ENCODE assay signal across 8 cellular contexts in the genomic region with DNA sequence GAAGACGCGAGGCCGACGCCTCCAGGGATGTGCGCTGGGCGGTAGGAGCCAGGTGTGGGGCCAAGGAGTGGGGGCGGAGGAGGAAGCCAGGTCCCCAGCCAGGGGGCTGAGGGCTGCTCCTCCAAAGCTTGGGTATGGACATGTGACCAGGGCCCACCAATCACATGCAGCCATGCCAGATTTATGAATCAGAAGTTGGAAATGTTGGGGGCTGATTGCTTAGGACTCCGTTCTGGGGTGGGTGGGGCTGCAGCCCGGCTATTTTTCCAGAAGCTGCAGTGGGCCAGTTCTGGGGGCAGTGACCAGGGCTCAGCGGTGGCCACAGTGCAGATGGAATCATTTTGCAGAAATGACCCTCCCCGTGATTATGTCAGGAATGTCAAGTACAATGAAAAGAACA.
DNase-seq lines count a peak whose midpoint lies in the region; ATAC-seq and TF ChIP-seq lines count a peak whose summit lies in the region.

No MANE protein-coding gene starts in this region.

- peaks cover 5% of the 10 kb centered on the region; the same call in 1 of the 2 replicates for H3K27me3 ChIP-seq in OCI-LY3 (ENCODE audit: low read depth, low read length)

- peak overlapping the region; percentile 91 for H3K4me2 ChIP-seq in OCI-LY3 (ENCODE audit: low read length)

- H2AFZ ChIP-seq in OCI-LY3 (ENCODE audit: low read depth, low read length) = peak overlapping the region; percentile 84

- H3K9ac ChIP-seq in OCI-LY3 (ENCODE audit: low read length) = peak overlapping the region; percentile 56

- no peak for TF ChIP-seq CTCF in GM13976 (IDR thresholded peaks at IDR 0.05; ENCODE audit: borderline replicate concordance, control extremely low read depth, extremely low read depth, insufficient read depth, missing control alignments)
- no peak for TF ChIP-seq CTCF in OCI-LY3 (IDR thresholded peaks at IDR 0.05; ENCODE audit: low read depth, low read length)
- TF ChIP-seq CTCF in fibroblast of pulmonary artery (IDR thresholded peaks at IDR 0.05; ENCODE audit: low read length, missing control alignments) = no peak

- peaks cover 32% of the 10 kb centered on the region for H3K4me1 ChIP-seq in OCI-LY3 (ENCODE audit: low read length)

- H4K20me1 ChIP-seq in OCI-LY3 (ENCODE audit: insufficient read depth, low read length) = no peaks in the 10 kb centered on the region

- peak overlapping the region; percentile 78 for H3K4me3 ChIP-seq in OCI-LY3 (ENCODE audit: low read length)
- no peak overlapping the region for H3K4me3 ChIP-seq in fibroblast of pulmonary artery (replicated peaks; ENCODE audit: low read depth, low read length)
- H3K4me3 ChIP-seq in skeletal muscle cell (ENCODE audit: low read depth, low read length) = peak overlapping the region; percentile 11

- H3K36me3 ChIP-seq in OCI-LY3 (replicated peaks; ENCODE audit: low read depth, low read length) = no peaks in the 10 kb centered on the region

- DNase-seq in GM13976 (ENCODE audit: low spot score) (peak; percentile 79), fibroblast of pulmonary artery (ENCODE audit: low read depth) (peak; percentile 91), skeletal muscle cell (ENCODE audit: low read depth) (peak; percentile 77)

- H3K79me2 ChIP-seq in OCI-LY3 (ENCODE audit: low read length) = no peaks in the 10 kb centered on the region

- peak overlapping the region; percentile 64 for H3K27ac ChIP-seq in OCI-LY3 (ENCODE audit: low read length)

- H3K9me3 ChIP-seq in OCI-LY3 (ENCODE audit: insufficient read depth, low read length) = no peaks in the 10 kb centered on the region

- no peak for ATAC-seq in GM21723 (IDR thresholded peaks at IDR 0.05; ENCODE audit: unreplicated experiment)
- no peak for ATAC-seq in HG03097 (IDR thresholded peaks at IDR 0.05; ENCODE audit: low FRiP score, unreplicated experiment)
- ATAC-seq in HG03196 (IDR thresholded peaks at IDR 0.05; ENCODE audit: unreplicated experiment) = no peak
- no peak for ATAC-seq in HG03045 (IDR thresholded peaks at IDR 0.05; ENCODE audit: unreplicated experiment)

- in situ Hi-C loops in GM13976 (cut with MboI; ENCODE audit: low sequenced_read_pairs, unreplicated experiment) = no loop called here
